7 cellular contexts compared by ENCODE assay signal in the genomic region with DNA sequence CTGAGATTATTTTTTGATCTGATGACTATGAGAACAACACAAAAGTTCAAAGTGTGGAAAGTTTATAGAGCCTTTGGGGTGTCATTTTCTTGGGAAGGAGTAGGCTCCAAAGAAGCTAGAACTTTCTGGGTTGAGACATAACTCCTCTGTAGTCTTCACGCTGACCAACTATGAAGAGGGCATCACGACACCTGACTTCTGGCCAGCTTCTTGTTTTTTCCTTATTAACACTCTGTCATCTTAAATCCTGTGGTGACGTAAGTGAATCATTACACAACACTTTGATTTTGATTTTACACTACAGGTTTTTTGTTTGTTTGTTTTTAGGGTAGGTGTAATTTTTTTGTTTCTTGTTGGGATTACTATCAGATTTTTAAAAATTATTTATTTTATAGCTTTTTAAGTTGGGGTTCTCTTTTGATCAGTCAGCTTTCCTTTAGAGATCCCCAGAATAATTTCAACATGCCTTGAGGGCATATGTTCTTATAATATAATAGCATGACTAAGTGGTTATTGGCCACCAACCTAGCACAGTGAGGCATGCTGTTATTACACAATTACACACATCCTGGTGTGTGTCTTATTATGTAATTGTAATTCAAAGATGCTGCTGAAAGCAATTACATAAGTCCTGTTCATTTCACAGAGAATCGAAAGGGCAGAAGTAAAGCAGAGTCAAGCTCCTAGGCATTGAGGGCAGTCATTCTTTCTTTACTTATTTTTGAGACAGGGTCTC.
DNase-seq lines count a peak whose midpoint lies in the region; ATAC-seq, FAIRE-seq and TF ChIP-seq lines count a peak whose summit lies in the region.
"Not testable (repeated sequence)": the region's sequence is repeated elsewhere in the genome, so short reads cannot be mapped to it uniquely, and the experiment has no call there.

No MANE protein-coding gene starts in this region.

- H3K4me3 Mint-ChIP-seq in natural killer cell = not testable (repeated sequence)

- H3K27me3 Mint-ChIP-seq in natural killer cell (ENCODE audit: low read depth in 2 of 2) = not testable (repeated sequence)

- WGBS in A549 (ENCODE audit: missing lambda C conversion rate) = no CpG with 5 or more reads among the region's 4 CpGs

- H3K9me3 ChIP-seq in A549; RWPE2 (ENCODE audit: severe bottlenecking); mucosa of descending colon; upper lobe of right lung: not testable (repeated sequence)

- H3K4me2 ChIP-seq in A549 = not testable (repeated sequence)

- H3K36me3 Mint-ChIP-seq in natural killer cell = not testable (repeated sequence)

- not testable (repeated sequence) for H3K27me3 ChIP-seq in RWPE2 (ENCODE audit: insufficient read depth, poor library complexity, severe bottlenecking); upper lobe of right lung

- TF ChIP-seq RAD21 in A549 (conservative IDR thresholded peaks at IDR 0.05 in 1 of 2, IDR thresholded peaks at IDR 0.05 in 1 of 2) = not testable (repeated sequence)

- TF ChIP-seq POLR2A in A549 (IDR thresholded peaks at IDR 0.05; ENCODE audit: low read length) = not testable (repeated sequence)

- not testable (repeated sequence) for H3K4me1 ChIP-seq in A549; RWPE2 (ENCODE audit: insufficient read depth, poor library complexity, severe bottlenecking); mucosa of descending colon (ENCODE audit: low read depth); upper lobe of right lung

- TF ChIP-seq EP300 in A549 (IDR thresholded peaks at IDR 0.05) = not testable (repeated sequence)

- intact Hi-C loops in left colon (cut with DNase I, micrococcal nuclease); mucosa of descending colon (cut with DNase I, micrococcal nuclease); natural killer cell (cut with micrococcal nuclease); upper lobe of right lung (cut with DNase I): not testable (repeated sequence)

- CTCF ChIA-PET in A549 (lab: Yijun Ruan, JAX) = not testable (repeated sequence)

- H3K4me3 ChIP-seq in A549; RWPE2 (ENCODE audit: severe bottlenecking); mucosa of descending colon; upper lobe of right lung: not testable (repeated sequence)

- H3K27ac Mint-ChIP-seq in natural killer cell = not testable (repeated sequence)

- H3K4me1 Mint-ChIP-seq in natural killer cell = not testable (repeated sequence)

- H3K27ac ChIP-seq in A549; RWPE2 (ENCODE audit: poor library complexity, severe bottlenecking); upper lobe of right lung: not testable (repeated sequence)

- ATAC-seq in A549 (peak; percentile 52 to 70; a peak in 5 of 6 replicates), RWPE2 (ENCODE audit: low read depth) (peak; percentile 89), esophagus mucosa (peak; percentile 95), left colon (peak; percentile 18), mucosa of descending colon (peak; percentile 54), natural killer cell (peak in 2 of 3 donors; percentile 24 to 67), upper lobe of right lung (peak; percentile 73)

- H3K9me3 Mint-ChIP-seq in natural killer cell = not testable (repeated sequence)

- not testable (repeated sequence) for DNase-seq in A549 (ENCODE audit: low read depth in 1 of 2, low spot score in 1 of 2); RWPE2 (ENCODE audit: low spot score); left colon; mucosa of descending colon; natural killer cell; upper lobe of right lung

- not testable (repeated sequence) for TF ChIP-seq CTCF in A549 (IDR thresholded peaks at IDR 0.05); RWPE2 (IDR thresholded peaks at IDR 0.05; ENCODE audit: poor library complexity, severe bottlenecking); mucosa of descending colon (IDR thresholded peaks at IDR 0.05); natural killer cell (IDR thresholded peaks at IDR 0.05); upper lobe of right lung (IDR thresholded peaks at IDR 0.05)

- not testable (repeated sequence) for FAIRE-seq in A549 (lab: Jason Lieb, UNC)

- POLR2A ChIA-PET in A549 (lab: Yijun Ruan, JAX) = not testable (repeated sequence)

- not testable (repeated sequence) for H3K36me3 ChIP-seq in RWPE2 (ENCODE audit: low read depth); mucosa of descending colon (ENCODE audit: low read depth); upper lobe of right lung

Comparison
In these comparisons a context has a peak if more than half of its experiments do, and no peak if none do; other contexts are left out.
1. ATAC-seq: peak in every context shown above with its lines; median percentile 95 in esophagus mucosa; 89 in RWPE2; 73 in upper lobe of right lung; 61 in A549; 54 in mucosa of descending colon; 46 in natural killer cell; 18 in left colon.